8 cellular contexts compared by ENCODE assay signal in the genomic region with DNA sequence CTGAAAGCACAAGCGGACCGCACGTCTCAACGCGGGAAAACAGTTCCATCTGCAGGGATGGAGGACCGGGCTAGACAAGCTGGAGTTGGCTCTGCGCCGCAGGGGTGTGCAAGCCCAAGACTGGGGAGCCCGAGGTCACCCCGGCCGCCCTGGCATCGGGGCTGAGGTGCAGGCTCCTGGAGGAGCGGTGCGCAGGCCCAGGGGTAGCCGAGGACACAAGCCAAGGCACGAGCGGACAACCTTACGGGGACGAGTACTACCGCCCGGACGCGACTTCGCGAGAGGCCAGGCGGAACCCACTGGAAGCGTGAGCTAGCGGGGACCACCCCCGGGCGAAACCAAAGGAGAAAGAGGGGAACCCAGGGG. TPM values are rescaled to one million over a fixed set of nuclear protein-coding genes. Genes with fewer than 3 reads are reported as not detected.
DNase-seq lines count a peak whose midpoint lies in the region; ATAC-seq and TF ChIP-seq lines count a peak whose summit lies in the region.
"Not testable (repeated sequence)": the region's sequence is repeated elsewhere in the genome, so short reads cannot be mapped to it uniquely, and the experiment has no call there.

No MANE protein-coding gene starts in this region.

- peak overlapping the region; percentile 68 to 95 (median 91) for H3K4me3 Mint-ChIP-seq in CD8-positive, alpha-beta memory T cell
- peak overlapping the region; percentile 95 for H3K4me3 Mint-ChIP-seq in activated naive CD8-positive, alpha-beta T cell

- H3K27ac ChIP-seq in CD8-positive, alpha-beta memory T cell (ENCODE audit: low read depth, low read length), result peak overlapping the region; percentile 73
- H3K27ac ChIP-seq in Peyer's patch, result peak overlapping the region; percentile 76 to 84 (median 79)

- CTCF ChIA-PET in CD8-positive, alpha-beta memory T cell (lab: Charles Lee), result not testable (repeated sequence)

- not testable (repeated sequence) for TF ChIP-seq POLR2A in Peyer's patch (IDR thresholded peaks at IDR 0.05)

- H3K4me1 ChIP-seq in CD8-positive, alpha-beta memory T cell (ENCODE audit: insufficient read depth, low read length), result peaks cover 13% of the 10 kb centered on the region
- H3K4me1 ChIP-seq in Peyer's patch, result peaks cover 0 to 13% (median 5%) of the 10 kb centered on the region in 4 donors
- not testable (repeated sequence) for H3K4me1 ChIP-seq in mononuclear cell (ENCODE audit: insufficient read depth, low read length)

- peak overlapping the region; percentile 48 to 97 (median 93) for H3K27ac Mint-ChIP-seq in CD8-positive, alpha-beta memory T cell
- peak overlapping the region; percentile 91 for H3K27ac Mint-ChIP-seq in activated naive CD8-positive, alpha-beta T cell

- not testable (repeated sequence) for H3K27me3 Mint-ChIP-seq in CD8-positive, alpha-beta memory T cell; activated naive CD8-positive, alpha-beta T cell

- not testable (repeated sequence) for H3K9me3 Mint-ChIP-seq in CD8-positive, alpha-beta memory T cell; activated naive CD8-positive, alpha-beta T cell (ENCODE audit: low read depth)

- DNase-seq in CD8-positive, alpha-beta memory T cell, result peak in 1 of 5 donors; percentile 12
- DNase-seq in Peyer's patch (peak; percentile 53 to 79 (median 77)), fibroblast of villous mesenchyme (ENCODE audit: low read depth) (peak; percentile 23)
- DNase-seq in stimulated activated CD8-positive, alpha-beta memory T cell treated with anti-CD3 and anti-CD28 coated beads, Interleukin-15, amount 100 ng/mL, for 24 hours (ENCODE audit: low read depth), result peak; percentile 19

- ATAC-seq in GM19467 (IDR thresholded peaks at IDR 0.05; ENCODE audit: unreplicated experiment), result peak; percentile 22
- peak; percentile 38 for ATAC-seq in HG03196 (IDR thresholded peaks at IDR 0.05; ENCODE audit: unreplicated experiment)

- peaks cover 17 to 20% (median 17%) of the 10 kb centered on the region in 3 donors for H3K4me1 Mint-ChIP-seq in CD8-positive, alpha-beta memory T cell
- H3K4me1 Mint-ChIP-seq in activated naive CD8-positive, alpha-beta T cell (ENCODE audit: low read depth), result peaks cover 14% of the 10 kb centered on the region

- H3K4me3 ChIP-seq in CD8-positive, alpha-beta memory T cell (ENCODE audit: low read length), result peak overlapping the region; percentile 83
- H3K4me3 ChIP-seq in Peyer's patch (peak overlapping the region; percentile 61 to 82 (median 66)), fibroblast of villous mesenchyme (ENCODE audit: low read depth, low read length) (peak overlapping the region; percentile 78), mononuclear cell (ENCODE audit: low read length) (peak overlapping the region; percentile 64)

- POLR2A ChIA-PET in CD8-positive, alpha-beta memory T cell (lab: Charles Lee), result not testable (repeated sequence)

- H3K27me3 ChIP-seq in CD8-positive, alpha-beta memory T cell (ENCODE audit: insufficient read depth, low read length, poor library complexity, severe bottlenecking); Peyer's patch; mononuclear cell (ENCODE audit: insufficient read depth, low read length): not testable (repeated sequence)

- H3K36me3 ChIP-seq in CD8-positive, alpha-beta memory T cell (ENCODE audit: insufficient read depth, low read length); Peyer's patch: not testable (repeated sequence)

- not testable (repeated sequence) for H3K9me3 ChIP-seq in CD8-positive, alpha-beta memory T cell (ENCODE audit: low read length); Peyer's patch; mononuclear cell (ENCODE audit: low read depth, low read length)

- not testable (repeated sequence) for TF ChIP-seq CTCF in Peyer's patch (IDR thresholded peaks at IDR 0.05); fibroblast of villous mesenchyme (IDR thresholded peaks at IDR 0.05; ENCODE audit: insufficient read depth, low read depth, low read length)

- not testable (repeated sequence) for H3K36me3 Mint-ChIP-seq in CD8-positive, alpha-beta memory T cell; activated naive CD8-positive, alpha-beta T cell

RNA-seq across cellular contexts. Expression of a gene that starts 8.5 kb away (rescaled TPM):
- total RNA-seq in CD8-positive, alpha-beta memory T cell, result not detected
- polyA plus RNA-seq in CD8-positive, alpha-beta memory T cell, result 0.59 TPM
- 10 to 100 TPM in 2 of 4 donors, 1 to 10 TPM in 1, not detected in 1; 8.4 to 35.2 (median 19.0) TPM for total RNA-seq in Peyer's patch
- total RNA-seq in fibroblast of villous mesenchyme, result 0.32 and 0.86 TPM in 2 replicates
- total RNA-seq in mononuclear cell, result 0.52 TPM

RNA-seq across cellular contexts. Expression of a gene that starts 53.7 kb away (rescaled TPM):
- under 1 TPM in 1 of 2 experiments, not detected in 1; 0.29 TPM for total RNA-seq in CD8-positive, alpha-beta memory T cell
- not detected for polyA plus RNA-seq in CD8-positive, alpha-beta memory T cell
- total RNA-seq in Peyer's patch (1 to 10 TPM in 2 of 4 donors, under 1 TPM in 1, not detected in 1; 0.57 to 1.8 (median 1.2) TPM), fibroblast of villous mesenchyme (not detected in 2 replicates), mononuclear cell (not detected)
